ENCODE assay signal across 1 cellular context in the genomic region with DNA sequence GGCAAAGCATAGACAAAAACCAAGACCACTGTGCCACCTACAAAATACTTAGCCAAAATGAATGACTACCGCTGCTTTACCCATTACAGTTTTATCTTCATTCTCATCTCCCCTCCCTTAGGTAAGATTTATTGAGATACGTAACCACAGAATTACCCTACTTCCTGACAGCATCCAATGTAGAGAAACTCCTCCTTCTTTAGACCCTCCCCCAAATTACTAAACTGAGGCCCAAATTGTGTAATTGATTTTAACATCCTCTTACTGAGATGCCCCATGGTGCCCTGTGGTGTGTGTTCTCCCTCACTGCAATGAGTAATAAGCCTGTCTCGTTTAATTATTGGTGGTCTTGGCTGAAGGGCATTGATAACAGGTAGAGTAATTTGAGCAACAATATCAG.
TF ChIP-seq lines count a peak whose summit lies in the region.

No MANE protein-coding gene starts in this region.

TF ChIP-seq in K562, 482 proteins besides CTCF, POLR2A, EP300 and RAD21 (continued from another document):
- TF ChIP-seq, protein P1, sequence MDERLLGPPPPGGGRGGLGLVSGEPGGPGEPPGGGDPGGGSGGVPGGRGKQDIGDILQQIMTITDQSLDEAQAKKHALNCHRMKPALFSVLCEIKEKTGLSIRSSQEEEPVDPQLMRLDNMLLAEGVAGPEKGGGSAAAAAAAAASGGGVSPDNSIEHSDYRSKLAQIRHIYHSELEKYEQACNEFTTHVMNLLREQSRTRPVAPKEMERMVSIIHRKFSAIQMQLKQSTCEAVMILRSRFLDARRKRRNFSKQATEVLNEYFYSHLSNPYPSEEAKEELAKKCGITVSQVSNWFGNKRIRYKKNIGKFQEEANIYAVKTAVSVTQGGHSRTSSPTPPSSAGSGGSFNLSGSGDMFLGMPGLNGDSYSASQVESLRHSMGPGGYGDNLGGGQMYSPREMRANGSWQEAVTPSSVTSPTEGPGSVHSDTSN (CRISPR knock-in tag; IDR thresholded peaks at IDR 0.05; ENCODE audit: low read depth): no peak
- TF ChIP-seq, protein P1 (tag; conservative IDR thresholded peaks at IDR 0.05; ENCODE audit: low read depth): peak; percentile 36; the same call in 1 of the 2 replicates
- TF ChIP-seq, protein P2, sequence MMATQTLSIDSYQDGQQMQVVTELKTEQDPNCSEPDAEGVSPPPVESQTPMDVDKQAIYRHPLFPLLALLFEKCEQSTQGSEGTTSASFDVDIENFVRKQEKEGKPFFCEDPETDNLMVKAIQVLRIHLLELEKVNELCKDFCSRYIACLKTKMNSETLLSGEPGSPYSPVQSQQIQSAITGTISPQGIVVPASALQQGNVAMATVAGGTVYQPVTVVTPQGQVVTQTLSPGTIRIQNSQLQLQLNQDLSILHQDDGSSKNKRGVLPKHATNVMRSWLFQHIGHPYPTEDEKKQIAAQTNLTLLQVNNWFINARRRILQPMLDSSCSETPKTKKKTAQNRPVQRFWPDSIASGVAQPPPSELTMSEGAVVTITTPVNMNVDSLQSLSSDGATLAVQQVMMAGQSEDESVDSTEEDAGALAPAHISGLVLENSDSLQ (IDR thresholded peaks at IDR 0.05): peak; percentile 40
TF ChIP-seq in K562: peak in this region for 3.
